1 cellular context compared by ENCODE assay signal in genomic region chr7:108650487-108650886, GRCh38.
TF ChIP-seq lines count a peak whose summit lies in the region.

No MANE protein-coding gene starts in this region.

TF ChIP-seq in GM23338, 12 proteins besides CTCF, POLR2A, EP300 and RAD21 (continued from another document):
- no peak for TF ChIP-seq REST (IDR thresholded peaks at IDR 0.05; ENCODE audit: unreplicated experiment)
